16 cellular contexts compared by ENCODE assay signal in the genomic region with DNA sequence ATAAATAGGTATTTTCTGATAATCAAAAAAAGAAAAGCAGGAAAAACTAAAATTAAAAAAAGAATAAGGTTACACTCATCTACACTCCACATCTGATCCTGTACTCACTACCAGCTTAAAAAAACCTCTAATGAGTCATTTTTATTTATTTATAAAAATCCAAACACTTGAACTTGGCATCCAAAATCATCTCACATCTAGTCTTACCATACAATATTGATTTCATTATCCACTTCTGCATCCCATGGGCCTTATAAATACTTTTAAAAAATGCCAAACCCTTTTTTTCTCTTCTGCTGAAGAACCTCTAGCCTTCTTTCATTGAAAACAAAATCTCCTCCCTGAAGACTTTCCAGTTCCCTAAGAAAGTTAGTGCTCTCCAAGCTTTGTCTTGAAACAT.
A peak's percentile ranks its signal among the peaks of the same experiment; 100 is the strongest.
DNase-seq lines count a peak whose midpoint lies in the region; ATAC-seq and TF ChIP-seq lines count a peak whose summit lies in the region.
"Had no signal": no experiment of that assay in that cellular context is flagged by ENCODE, and none has a peak within 500 bp of the region (broad histone marks: within the 10 kb centered on the region; RNA-seq: fewer than 3 reads in every experiment).

No MANE protein-coding gene starts in this region.

- TF ChIP-seq CTCF in AG10803 (conservative IDR thresholded peaks at IDR 0.05; ENCODE audit: low read length): no peak

- ATAC-seq in HG03571 (IDR thresholded peaks at IDR 0.05; ENCODE audit: unreplicated experiment): no peak
- ATAC-seq: HepG2 had no signal

- H3K4me3 ChIP-seq in AG10803 (ENCODE audit: low read length): no peak overlapping the region
- H3K4me3 ChIP-seq: BLaER1 had no signal

- peak; percentile 61 for DNase-seq in AG10803 (ENCODE audit: low read depth)
- peak; percentile 43 for DNase-seq in HCEC 1CT
- peak; percentile 83 for DNase-seq in fibroblast of gingiva (ENCODE audit: low read depth)
- peak; percentile 62 for DNase-seq in fibroblast of the conjunctiva (ENCODE audit: low read depth)
- DNase-seq in KG1 (lab: John Stamatoyannopoulos, UW): no peak
- no peak for DNase-seq in mesenteric fat pad (ENCODE audit: low spot score)
- no peak for DNase-seq in EL
- DNase-seq: AML-193; Calu3; CD4-positive, alpha-beta memory T cell; GF-D8; GOT3; H7 had no signal

Comparison
In these comparisons a context has a peak if more than half of its experiments do, and no peak if none do; other contexts are left out.
1. DNase-seq: peak in AG10803 (single experiment), HCEC 1CT (single experiment), fibroblast of gingiva (single experiment) and fibroblast of the conjunctiva (single experiment); none in KG1 (single experiment), mesenteric fat pad (single experiment) and EL (single experiment).